8 cellular contexts compared by ENCODE assay signal in genomic region chrX:15781964-15782711, GRCh38. TPM values are rescaled to one million over a fixed set of nuclear protein-coding genes. Genes with fewer than 3 reads are reported as not detected.
DNase-seq lines count a peak whose midpoint lies in the region; ATAC-seq and TF ChIP-seq lines count a peak whose summit lies in the region.

No MANE protein-coding gene starts in this region.

- H3K27me3 Mint-ChIP-seq in CD8-positive, alpha-beta T cell (ENCODE audit: low read depth), result no peaks in the 10 kb centered on the region
- H3K27me3 Mint-ChIP-seq in activated T-helper 2 cell treated with anti-CD3 and anti-CD28 coated beads, Interferon-gamma antibody, Interleukin-2, Interleukin-4, amounts not matched to agents 10 μg/mL and 5 μg/mL and 100 μg/mL, durations not matched to agents 14 hours and 24 hours and 36 hours (ENCODE audit: low read depth), result no peaks in the 10 kb centered on the region
- no peaks in the 10 kb centered on the region for H3K27me3 Mint-ChIP-seq in progenitor cell of endocrine pancreas

- peak overlapping the region; percentile 91 for H3K27ac Mint-ChIP-seq in CD8-positive, alpha-beta T cell
- H3K27ac Mint-ChIP-seq in activated T-helper 2 cell treated with anti-CD3 and anti-CD28 coated beads, Interferon-gamma antibody, Interleukin-2, Interleukin-4, amounts not matched to agents 10 μg/mL and 5 μg/mL and 100 μg/mL, durations not matched to agents 14 hours and 24 hours and 36 hours, result peak overlapping the region; percentile 94
- no peak overlapping the region for H3K27ac Mint-ChIP-seq in progenitor cell of endocrine pancreas

- intact Hi-C loops in CD8-positive, alpha-beta T cell (cut with DNase I, micrococcal nuclease), result loop anchor here in 1 of 2 experiments (10.0 kb wide), 1 partner anchor 933 kb away; the partner anchor contains the start of genes CTPS2 and SYAP1
- intact Hi-C loops in activated T-helper 2 cell treated with anti-CD3 and anti-CD28 coated beads, Interferon-gamma antibody, Interleukin-2, Interleukin-4, amounts not matched to agents 10 μg/mL and 5 μg/mL and 100 μg/mL, durations not matched to agents 14 hours and 24 hours and 36 hours (cut with micrococcal nuclease), result no loop called here

- H3K4me3 Mint-ChIP-seq in CD8-positive, alpha-beta T cell, result peak overlapping the region; percentile 77
- peak overlapping the region; percentile 77 for H3K4me3 Mint-ChIP-seq in activated T-helper 2 cell treated with anti-CD3 and anti-CD28 coated beads, Interferon-gamma antibody, Interleukin-2, Interleukin-4, amounts not matched to agents 10 μg/mL and 5 μg/mL and 100 μg/mL, durations not matched to agents 14 hours and 24 hours and 36 hours (ENCODE audit: low read depth)
- no peak overlapping the region for H3K4me3 Mint-ChIP-seq in progenitor cell of endocrine pancreas (ENCODE audit: low read depth)

- TF ChIP-seq CTCF in CD8-positive, alpha-beta T cell (IDR thresholded peaks at IDR 0.05), result no peak
- no peak for TF ChIP-seq CTCF in progenitor cell of endocrine pancreas (IDR thresholded peaks at IDR 0.05; ENCODE audit: unreplicated experiment)

- H3K27ac ChIP-seq in CD8-positive, alpha-beta T cell (ENCODE audit: low read depth, low read length), result peak overlapping the region; percentile 45

- peaks cover 39% of the 10 kb centered on the region for H3K36me3 Mint-ChIP-seq in CD8-positive, alpha-beta T cell
- H3K36me3 Mint-ChIP-seq in activated T-helper 2 cell treated with anti-CD3 and anti-CD28 coated beads, Interferon-gamma antibody, Interleukin-2, Interleukin-4, amounts not matched to agents 10 μg/mL and 5 μg/mL and 100 μg/mL, durations not matched to agents 14 hours and 24 hours and 36 hours (ENCODE audit: low read depth), result peaks cover 16% of the 10 kb centered on the region
- H3K36me3 Mint-ChIP-seq in progenitor cell of endocrine pancreas (ENCODE audit: insufficient read depth), result peaks cover 4% of the 10 kb centered on the region

- no peaks in the 10 kb centered on the region for H3K9me3 ChIP-seq in CD8-positive, alpha-beta T cell (ENCODE audit: low read length)

- POLR2A ChIA-PET in CD8-positive, alpha-beta T cell (lab: Charles Lee), result no interaction called here

- no peaks in the 10 kb centered on the region for H3K9me3 Mint-ChIP-seq in CD8-positive, alpha-beta T cell
- no peaks in the 10 kb centered on the region for H3K9me3 Mint-ChIP-seq in activated T-helper 2 cell treated with anti-CD3 and anti-CD28 coated beads, Interferon-gamma antibody, Interleukin-2, Interleukin-4, amounts not matched to agents 10 μg/mL and 5 μg/mL and 100 μg/mL, durations not matched to agents 14 hours and 24 hours and 36 hours
- H3K9me3 Mint-ChIP-seq in progenitor cell of endocrine pancreas (ENCODE audit: low read depth), result no peaks in the 10 kb centered on the region

- peaks cover 3% of the 10 kb centered on the region for H3K36me3 ChIP-seq in CD8-positive, alpha-beta T cell (ENCODE audit: insufficient read depth, low read length)

- no peaks in the 10 kb centered on the region for H3K27me3 ChIP-seq in CD8-positive, alpha-beta T cell (ENCODE audit: insufficient read depth, low read length)

- H3K4me1 ChIP-seq in CD8-positive, alpha-beta T cell (ENCODE audit: insufficient read depth, low read length), result no peaks in the 10 kb centered on the region

- CTCF ChIA-PET in CD8-positive, alpha-beta T cell (lab: Charles Lee), result interaction anchor here (1.2 kb wide), 1 partner anchor 9 kb away, joined by 3 read pairs; no protein-coding TSS in a partner anchor

- DNase-seq in CD8-positive, alpha-beta T cell, result no peak
- no peak for DNase-seq in activated T-helper 2 cell treated with anti-CD3 and anti-CD28 coated beads, Interferon-gamma antibody, Interleukin-2, Interleukin-4, amounts not matched to agents 10 μg/mL and 5 μg/mL and 100 μg/mL, durations not matched to agents 14 hours and 24 hours and 36 hours (ENCODE audit: low spot score)
- DNase-seq in progenitor cell of endocrine pancreas (ENCODE audit: low spot score, unreplicated experiment) (no peak), GDM1 (lab: John Stamatoyannopoulos, UW) (no peak), hypothalamus (lab: John Stamatoyannopoulos, UW) (no peak), HPDE6-E6E7 (ENCODE audit: extremely low spot score) (no peak)

- peak; percentile 49 for ATAC-seq in CD8-positive, alpha-beta T cell
- ATAC-seq in GM19372 (IDR thresholded peaks at IDR 0.05; ENCODE audit: low read depth, unreplicated experiment), result peak; percentile 81
- ATAC-seq in HG03159 (IDR thresholded peaks at IDR 0.05; ENCODE audit: unreplicated experiment), result peak; percentile 91

- no peak overlapping the region for H3K4me3 ChIP-seq in CD8-positive, alpha-beta T cell (ENCODE audit: low read depth, low read length)

- H3K4me1 Mint-ChIP-seq in CD8-positive, alpha-beta T cell (ENCODE audit: low read depth), result peaks cover 4% of the 10 kb centered on the region
- peaks cover 9% of the 10 kb centered on the region for H3K4me1 Mint-ChIP-seq in activated T-helper 2 cell treated with anti-CD3 and anti-CD28 coated beads, Interferon-gamma antibody, Interleukin-2, Interleukin-4, amounts not matched to agents 10 μg/mL and 5 μg/mL and 100 μg/mL, durations not matched to agents 14 hours and 24 hours and 36 hours (ENCODE audit: low read depth)
- H3K4me1 Mint-ChIP-seq in progenitor cell of endocrine pancreas (ENCODE audit: low read depth), result no peaks in the 10 kb centered on the region

RNA-seq across cellular contexts. Expression of gene ZRSR2, which starts 8.1 kb away (rescaled TPM):
- 10 to 100 TPM; 21.1 to 21.2 TPM for total RNA-seq in CD8-positive, alpha-beta T cell
- 18.7 and 20.3 TPM in 2 replicates for total RNA-seq in activated T-helper 2 cell treated with anti-CD3 and anti-CD28 coated beads, Interferon-gamma antibody, Interleukin-2, Interleukin-4, amounts not matched to agents 10 μg/mL and 5 μg/mL and 100 μg/mL, durations not matched to agents 14 hours and 24 hours and 36 hours
- total RNA-seq in progenitor cell of endocrine pancreas, result 19.3 and 24.5 TPM in 2 replicates

RNA-seq across cellular contexts. Expression of gene CA5B, which starts 44.1 kb away (rescaled TPM):
- total RNA-seq in CD8-positive, alpha-beta T cell, result 10 to 100 TPM; 33.9 to 35.2 TPM
- 5.2 and 8.0 TPM in 2 replicates for total RNA-seq in activated T-helper 2 cell treated with anti-CD3 and anti-CD28 coated beads, Interferon-gamma antibody, Interleukin-2, Interleukin-4, amounts not matched to agents 10 μg/mL and 5 μg/mL and 100 μg/mL, durations not matched to agents 14 hours and 24 hours and 36 hours
- total RNA-seq in progenitor cell of endocrine pancreas, result 9.3 and 9.7 TPM in 2 replicates
